In genomic region chr20:48862279-48862678, GRCh38 we compare ENCODE assay signal across 15 cellular contexts. TPM values are rescaled to one million over a fixed set of nuclear protein-coding genes. Genes with fewer than 3 reads are reported as not detected.
DNase-seq lines count a peak whose midpoint lies in the region; ATAC-seq and TF ChIP-seq lines count a peak whose summit lies in the region.
"Had no signal": no experiment of that assay in that cellular context is flagged by ENCODE, and none has a peak within 500 bp of the region (broad histone marks: within the 10 kb centered on the region; RNA-seq: fewer than 3 reads in every experiment).

No MANE protein-coding gene starts in this region.

- no peaks in the 10 kb centered on the region for H3K9me3 Mint-ChIP-seq in activated T-helper 1 cell treated with anti-CD3 and anti-CD28 coated beads, Interleukin-12 subunit alpha, Interleukin-12 subunit beta, Interleukin-2, Interleukin-4 antibody, amounts not matched to agents 30 ng/mL and 10 ng/mL and 1 ng/mL, durations not matched to agents 14 hours and 24 hours and 36 hours
- H3K9me3 Mint-ChIP-seq: HFFc6 had no signal

- intact Hi-C loops in activated T-helper 1 cell treated with anti-CD3 and anti-CD28 coated beads, Interleukin-12 subunit alpha, Interleukin-12 subunit beta, Interleukin-2, Interleukin-4 antibody, amounts not matched to agents 30 ng/mL and 10 ng/mL and 1 ng/mL, durations not matched to agents 14 hours and 24 hours and 36 hours (cut with micrococcal nuclease) = no loop called here
- intact Hi-C loops in thyroid gland (cut with DNase I) = no loop called here

- H3K4me3 ChIP-seq in BLaER1 (no peak overlapping the region), HEK293 (ENCODE audit: low read depth, low read length) (no peak overlapping the region), thyroid gland (replicated peaks in 1 of 3) (no peak overlapping the region)
- H3K4me3 ChIP-seq: A549; BLaER1 treated with 17β-estradiol and CSF1 and Interleukin-3, amounts not matched to agents 10 nM and 100 nM; HAP-1 had no signal

- CTCF ChIA-PET in HEK293 (lab: Yijun Ruan, JAX) = interaction anchor here (0.5 to 1.2 kb wide), 3 partner anchors 43 to 111 kb away, joined by 3 read pairs; no protein-coding TSS in a partner anchor

- peak overlapping the region; percentile 4; the same call in 1 of the 2 replicates for H3K4me2 ChIP-seq in BLaER1
- H3K4me2 ChIP-seq: A549 had no signal

- peaks cover 15% of the 10 kb centered on the region for H3K4me1 Mint-ChIP-seq in activated T-helper 1 cell treated with anti-CD3 and anti-CD28 coated beads, Interleukin-12 subunit alpha, Interleukin-12 subunit beta, Interleukin-2, Interleukin-4 antibody, amounts not matched to agents 30 ng/mL and 10 ng/mL and 1 ng/mL, durations not matched to agents 14 hours and 24 hours and 36 hours (ENCODE audit: low read depth)

- no peak for TF ChIP-seq CTCF in HEK293 (tag by site-specific recombination; IDR thresholded peaks at IDR 0.05)
- no peak for TF ChIP-seq CTCF in thyroid gland (IDR thresholded peaks at IDR 0.05)

- H3K36me3 Mint-ChIP-seq in activated T-helper 1 cell treated with anti-CD3 and anti-CD28 coated beads, Interleukin-12 subunit alpha, Interleukin-12 subunit beta, Interleukin-2, Interleukin-4 antibody, amounts not matched to agents 30 ng/mL and 10 ng/mL and 1 ng/mL, durations not matched to agents 14 hours and 24 hours and 36 hours (ENCODE audit: low read depth) = no peaks in the 10 kb centered on the region
- H3K36me3 Mint-ChIP-seq: CD4-positive, CD25-positive, alpha-beta regulatory T cell had no signal

- H3K9ac ChIP-seq in BLaER1 = no peak overlapping the region
- H3K9ac ChIP-seq: BLaER1 treated with 17β-estradiol and CSF1 and Interleukin-3, amounts not matched to agents 10 nM and 100 nM had no signal

- no peaks in the 10 kb centered on the region for H3K9me3 ChIP-seq in BLaER1
- no peaks in the 10 kb centered on the region for H3K9me3 ChIP-seq in HEK293 (ENCODE audit: control insufficient read depth, insufficient read depth, low read depth, low read length)
- no peaks in the 10 kb centered on the region for H3K9me3 ChIP-seq in thyroid gland
- H3K9me3 ChIP-seq: A549; BLaER1 treated with 17β-estradiol and CSF1 and Interleukin-3, amounts not matched to agents 10 nM and 100 nM; HAP-1 had no signal

- POLR2A ChIA-PET in HEK293 (lab: Yijun Ruan, JAX) = no interaction called here

- H3K4me1 ChIP-seq in BLaER1 (peaks cover 68% of the 10 kb centered on the region), HEK293 (ENCODE audit: control insufficient read depth, insufficient read depth, low read length) (no peaks in the 10 kb centered on the region), thyroid gland (peaks cover 8 to 12% of the 10 kb centered on the region in 2 donors)
- H3K4me1 ChIP-seq: HAP-1 had no signal

- no peak for TF ChIP-seq POLR2A in thyroid gland (IDR thresholded peaks at IDR 0.05)

- ATAC-seq in GM18867 (IDR thresholded peaks at IDR 0.05; ENCODE audit: unreplicated experiment) = no peak
- ATAC-seq: A549 had no signal

- no peak overlapping the region for H3K4me3 Mint-ChIP-seq in activated T-helper 1 cell treated with anti-CD3 and anti-CD28 coated beads, Interleukin-12 subunit alpha, Interleukin-12 subunit beta, Interleukin-2, Interleukin-4 antibody, amounts not matched to agents 30 ng/mL and 10 ng/mL and 1 ng/mL, durations not matched to agents 14 hours and 24 hours and 36 hours
- H3K4me3 Mint-ChIP-seq: CD4-positive, CD25-positive, alpha-beta regulatory T cell; HFFc6 had no signal

- H3K36me3 ChIP-seq in BLaER1 = no peaks in the 10 kb centered on the region
- no peaks in the 10 kb centered on the region for H3K36me3 ChIP-seq in HEK293 (ENCODE audit: control insufficient read depth in 2 of 2, insufficient read depth in 1 of 2, low read length in 2 of 2)
- H3K36me3 ChIP-seq in thyroid gland = no peaks in the 10 kb centered on the region
- H3K36me3 ChIP-seq: BLaER1 treated with 17β-estradiol and CSF1 and Interleukin-3, amounts not matched to agents 10 nM and 100 nM; HAP-1 had no signal

- 84 to 89% methylated on average over 1 of the region's 1 CpG for WGBS in thyroid gland, 2 donors

- H3K27me3 Mint-ChIP-seq in activated T-helper 1 cell treated with anti-CD3 and anti-CD28 coated beads, Interleukin-12 subunit alpha, Interleukin-12 subunit beta, Interleukin-2, Interleukin-4 antibody, amounts not matched to agents 30 ng/mL and 10 ng/mL and 1 ng/mL, durations not matched to agents 14 hours and 24 hours and 36 hours (ENCODE audit: insufficient read depth) = peaks cover 10% of the 10 kb centered on the region
- H3K27me3 Mint-ChIP-seq: CD4-positive, CD25-positive, alpha-beta regulatory T cell had no signal

- H3K27ac Mint-ChIP-seq in activated T-helper 1 cell treated with anti-CD3 and anti-CD28 coated beads, Interleukin-12 subunit alpha, Interleukin-12 subunit beta, Interleukin-2, Interleukin-4 antibody, amounts not matched to agents 30 ng/mL and 10 ng/mL and 1 ng/mL, durations not matched to agents 14 hours and 24 hours and 36 hours = peak overlapping the region; percentile 37
- H3K27ac Mint-ChIP-seq: HFFc6 had no signal

- DNase-seq in NOMO-1 treated with DMSO at 0.1 percent for 48 hours (lab: John Stamatoyannopoulos, UW; ENCODE audit: unreplicated experiment) (peak; percentile 33), thyroid gland (no peak), UCSD-AML1 (lab: John Stamatoyannopoulos, UW; ENCODE audit: unreplicated experiment) (no peak), NCI-H2107 (lab: John Stamatoyannopoulos, UW) (no peak)
- no peak for DNase-seq in activated T-helper 1 cell treated with anti-CD3 and anti-CD28 coated beads, Interleukin-12 subunit alpha, Interleukin-12 subunit beta, Interleukin-2, Interleukin-4 antibody, amounts not matched to agents 30 ng/mL and 10 ng/mL and 1 ng/mL, durations not matched to agents 14 hours and 24 hours and 36 hours (ENCODE audit: low spot score)
- DNase-seq: CD4-positive, CD25-positive, alpha-beta regulatory T cell; DMS53; GF-D8; HFFc6 had no signal

- H3K27me3 ChIP-seq in BLaER1 (no peaks in the 10 kb centered on the region), thyroid gland (no peaks in the 10 kb centered on the region)
- H3K27me3 ChIP-seq: BLaER1 treated with 17β-estradiol and CSF1 and Interleukin-3, amounts not matched to agents 10 nM and 100 nM had no signal

- H3K27ac ChIP-seq in BLaER1 (no peak overlapping the region), HEK293 (ENCODE audit: extremely low read depth, low read depth, low read length) (no peak overlapping the region), thyroid gland (no peak overlapping the region)
- H3K27ac ChIP-seq: BLaER1 treated with 17β-estradiol and CSF1 and Interleukin-3, amounts not matched to agents 10 nM and 100 nM had no signal

- H4K20me1 ChIP-seq in BLaER1 = no peaks in the 10 kb centered on the region
- H4K20me1 ChIP-seq: BLaER1 treated with 17β-estradiol and CSF1 and Interleukin-3, amounts not matched to agents 10 nM and 100 nM had no signal

TF ChIP-seq in HEK293, 187 proteins besides CTCF, POLR2A, EP300 and RAD21:
- TF ChIP-seq ZSCAN23 (tag by site-specific recombination; IDR thresholded peaks at IDR 0.05) (no peak), ZNF664 (tag by site-specific recombination; IDR thresholded peaks at IDR 0.05) (peak; percentile 78), ZNF585B (tag by site-specific recombination; IDR thresholded peaks at IDR 0.05) (no peak), ZNF350 (tag by site-specific recombination; IDR thresholded peaks at IDR 0.05) (no peak), ZNF558 (tag by site-specific recombination; IDR thresholded peaks at IDR 0.05) (no peak), BCL11A (tag by site-specific recombination; IDR thresholded peaks at IDR 0.05; ENCODE audit: low read depth) (no peak)

RNA-seq across cellular contexts. Expression of gene PREX1, which starts 34.5 kb away (rescaled TPM):
- 68.2 and 69.4 TPM in 2 replicates for total RNA-seq in activated T-helper 1 cell treated with anti-CD3 and anti-CD28 coated beads, Interleukin-12 subunit alpha, Interleukin-12 subunit beta, Interleukin-2, Interleukin-4 antibody, amounts not matched to agents 30 ng/mL and 10 ng/mL and 1 ng/mL, durations not matched to agents 14 hours and 24 hours and 36 hours
- total RNA-seq in thyroid gland = 10 to 100 TPM; 10.2 to 42.7 (median 18.7) TPM

RNA-seq across cellular contexts. Expression of gene ARFGEF2, which starts 59.2 kb away (rescaled TPM):
- total RNA-seq in activated T-helper 1 cell treated with anti-CD3 and anti-CD28 coated beads, Interleukin-12 subunit alpha, Interleukin-12 subunit beta, Interleukin-2, Interleukin-4 antibody, amounts not matched to agents 30 ng/mL and 10 ng/mL and 1 ng/mL, durations not matched to agents 14 hours and 24 hours and 36 hours = 28.3 and 30.1 TPM in 2 replicates
- 100 to 1,000 TPM in 2 of 4 donors, 10 to 100 TPM in 2; 92.3 to 131 (median 101) TPM for total RNA-seq in thyroid gland
